Comparison of ENCODE assay signal across 20 cellular contexts in the genomic region with DNA sequence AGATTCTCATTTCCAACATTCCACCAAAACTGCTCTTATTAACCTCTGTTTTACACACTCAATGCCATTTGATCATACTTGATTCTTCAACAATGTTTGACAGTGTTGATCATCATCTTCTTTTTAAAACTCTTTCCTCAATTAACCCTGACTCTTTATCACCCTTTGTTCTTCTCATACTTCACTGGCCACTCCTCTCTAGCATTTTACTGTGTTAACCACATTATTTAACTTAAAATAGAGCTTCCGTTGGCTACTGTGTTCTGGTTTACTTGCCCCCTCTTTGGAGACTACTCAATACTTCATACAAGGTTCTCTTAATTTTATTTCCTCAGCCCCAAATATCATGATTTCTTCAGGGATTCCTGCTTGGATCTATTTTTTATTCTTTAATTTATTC.
"Had no signal": no experiment of that assay in that cellular context is flagged by ENCODE, and none has a peak within 500 bp of the region (broad histone marks: within the 10 kb centered on the region; RNA-seq: fewer than 3 reads in every experiment).

No MANE protein-coding gene starts in this region.

- H3K9me3 ChIP-seq: esophagus muscularis mucosa, gastrocnemius medialis, left lung, suprapubic skin had no signal

- H3K4me3 ChIP-seq: esophagus muscularis mucosa, gastrocnemius medialis, left lung, stomach, suprapubic skin, tibial nerve had no signal

- H3K36me3 ChIP-seq: esophagus muscularis mucosa, gastrocnemius medialis, left lung, stomach, suprapubic skin, tibial nerve had no signal

- ATAC-seq: activated CD4-positive, alpha-beta T cell treated with anti-CD3 and anti-CD28 coated beads for 36 hours; activated T-cell treated with anti-CD3 and anti-CD28 coated beads, Interleukin-2, amount 50 U/mL, for 4 hours; gastrocnemius medialis; left lung; naive thymus-derived CD4-positive, alpha-beta T cell; sciatic nerve; stimulated activated memory B cell treated with anti-CD40 and anti-IgM and Interleukin-4, amounts not matched to agents 10 μg/mL and 1 μg/mL and 100 μg/mL, for 72 hours had no signal

- H3K27me3 ChIP-seq: esophagus muscularis mucosa, gastrocnemius medialis, left lung, stomach, suprapubic skin, tibial nerve had no signal

- DNase-seq: activated B cell treated with CpG ODN at 0.5 μM for 24 hours; activated CD4-positive, alpha-beta T cell treated with anti-CD3 and anti-CD28 coated beads for 36 hours; activated CD4-positive, alpha-beta T cell treated with anti-CD3 and anti-CD28 coated beads, Interleukin-2, amount 50 U/mL, for 48 hours; activated CD8-positive, alpha-beta memory T cell treated with anti-CD3 and anti-CD28 coated beads, Interleukin-2, amount 50 U/mL, for 48 hours; activated naive CD4-positive, alpha-beta T cell; activated T-cell treated with anti-CD3 and anti-CD28 coated beads, Interleukin-2, amount 50 U/mL, for 4 hours; effector memory CD4-positive, alpha-beta T cell; gastrocnemius medialis; hippocampal formation; kidney glomerular epithelial cell; left lung; naive thymus-derived CD4-positive, alpha-beta T cell; small intestine; stimulated activated CD4-positive, alpha-beta T cell treated with anti-CD3 and anti-CD28 coated beads, Interleukin-15, amount 100 ng/mL, for 24 hours; stomach had no signal

- H3K4me1 ChIP-seq: suprapubic skin had no signal
